In the genomic region with DNA sequence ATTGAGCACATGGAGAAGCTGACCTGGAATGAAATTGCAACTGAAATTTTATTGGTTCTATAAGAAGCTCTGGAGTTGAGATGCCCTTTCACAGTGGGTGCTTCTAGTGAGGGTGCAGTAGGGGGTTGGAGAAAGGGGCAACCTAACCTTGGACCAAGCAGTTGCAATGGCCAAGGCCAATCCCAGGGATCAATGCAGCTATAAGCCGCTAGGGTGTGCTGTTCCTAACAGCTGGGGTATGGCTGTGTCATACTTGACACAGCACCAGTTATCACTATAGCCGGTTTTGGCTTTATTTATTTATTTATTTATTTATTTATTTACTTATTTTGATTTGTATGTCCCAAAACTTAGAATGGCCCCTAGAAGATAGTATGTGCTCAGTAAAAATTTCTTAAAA, we compare ENCODE assay signal across 10 cellular contexts.
DNase-seq lines count a peak whose midpoint lies in the region; ATAC-seq and TF ChIP-seq lines count a peak whose summit lies in the region.
"Had no signal": no experiment of that assay in that cellular context is flagged by ENCODE, and none has a peak within 500 bp of the region (broad histone marks: within the 10 kb centered on the region; RNA-seq: fewer than 3 reads in every experiment).

No MANE protein-coding gene starts in this region.

- TF ChIP-seq CTCF in progenitor cell of endocrine pancreas (IDR thresholded peaks at IDR 0.05; ENCODE audit: unreplicated experiment) (peak; percentile 50), right atrium auricular region (IDR thresholded peaks at IDR 0.05) (no peak), gastroesophageal sphincter (IDR thresholded peaks at IDR 0.05) (no peak)

- no peak overlapping the region for H3K4me3 Mint-ChIP-seq in progenitor cell of endocrine pancreas (ENCODE audit: low read depth)

- 28 to 50% methylated on average over 2 of the region's 2 CpGs for WGBS in gastroesophageal sphincter (ENCODE audit: low coverage in 1 of 2), 2 donors

- H3K4me3 ChIP-seq in right atrium auricular region (no peak overlapping the region), gastroesophageal sphincter (no peak overlapping the region)

- H3K4me1 ChIP-seq in right atrium auricular region (no peaks in the 10 kb centered on the region), gastroesophageal sphincter (no peaks in the 10 kb centered on the region)

- peak; percentile 71 for ATAC-seq in HG03039 (IDR thresholded peaks at IDR 0.05; ENCODE audit: unreplicated experiment)
- ATAC-seq in gastroesophageal sphincter: no peak

- H3K9me3 Mint-ChIP-seq in progenitor cell of endocrine pancreas (ENCODE audit: low read depth): no peaks in the 10 kb centered on the region

- no peak for TF ChIP-seq POLR2A in gastroesophageal sphincter (IDR thresholded peaks at IDR 0.05)

- H3K36me3 ChIP-seq in right atrium auricular region (no peaks in the 10 kb centered on the region), gastroesophageal sphincter (no peaks in the 10 kb centered on the region)
- H3K36me3 ChIP-seq: neutrophil had no signal

- H3K27ac ChIP-seq in right atrium auricular region (no peak overlapping the region), gastroesophageal sphincter (no peak overlapping the region)
- H3K27ac ChIP-seq: neutrophil had no signal

- TF ChIP-seq EP300 in gastroesophageal sphincter (IDR thresholded peaks at IDR 0.05): no peak

- H3K9me3 ChIP-seq in right atrium auricular region (no peaks in the 10 kb centered on the region), gastroesophageal sphincter (no peaks in the 10 kb centered on the region)
- H3K9me3 ChIP-seq: neutrophil had no signal

- no peaks in the 10 kb centered on the region for H3K27me3 ChIP-seq in right atrium auricular region
- no peaks in the 10 kb centered on the region for H3K27me3 ChIP-seq in gastroesophageal sphincter
- H3K27me3 ChIP-seq: neutrophil had no signal

- peak; percentile 11 for DNase-seq in activated CD4-positive, alpha-beta T cell treated with anti-CD3 and anti-CD28 coated beads for 48 hours
- DNase-seq in activated CD4-positive, alpha-beta T cell treated with anti-CD3 and anti-CD28 coated beads, Interleukin-2, amount 50 U/mL, for 4 hours: no peak
- DNase-seq in UCSD-AML1 (lab: John Stamatoyannopoulos, UW; ENCODE audit: unreplicated experiment) (peak; percentile 23), progenitor cell of endocrine pancreas (ENCODE audit: low spot score, unreplicated experiment) (no peak), NCI-H1417 (lab: John Stamatoyannopoulos, UW) (no peak), right atrium auricular region (ENCODE audit: low spot score) (no peak)
- DNase-seq: DND-41 had no signal

- H3K27me3 Mint-ChIP-seq in progenitor cell of endocrine pancreas: no peaks in the 10 kb centered on the region

- no peaks in the 10 kb centered on the region for H3K36me3 Mint-ChIP-seq in progenitor cell of endocrine pancreas (ENCODE audit: insufficient read depth)

- H3K27ac Mint-ChIP-seq in progenitor cell of endocrine pancreas: no peak overlapping the region

- no peaks in the 10 kb centered on the region for H3K4me1 Mint-ChIP-seq in progenitor cell of endocrine pancreas (ENCODE audit: low read depth)

Comparison
In these comparisons a context has a peak if more than half of its experiments do, and no peak if none do; other contexts are left out.
1. DNase-seq: peak in activated CD4-positive, alpha-beta T cell treated with anti-CD3 and anti-CD28 coated beads for 48 hours (single experiment) and UCSD-AML1 (single experiment); none in activated CD4-positive, alpha-beta T cell treated with anti-CD3 and anti-CD28 coated beads, Interleukin-2, amount 50 U/mL, for 4 hours (0 of 2), progenitor cell of endocrine pancreas (single experiment), NCI-H1417 (0 of 3) and right atrium auricular region (single experiment).